Comparison of ENCODE assay signal across 2 cellular contexts in genomic region chr15:82812994-82813393, GRCh38.
TF ChIP-seq lines count a peak whose summit lies in the region.

No MANE protein-coding gene starts in this region.

TF ChIP-seq in GM23338, 12 proteins besides CTCF, POLR2A, EP300 and RAD21:
- TF ChIP-seq NANOG (IDR thresholded peaks at IDR 0.05; ENCODE audit: borderline replicate concordance): no peak
- TF ChIP-seq POLR2AphosphoS5 (IDR thresholded peaks at IDR 0.05; ENCODE audit: low read depth): no peak
- TF ChIP-seq ZNF114 (CRISPR knock-in tag; IDR thresholded peaks at IDR 0.05): no peak
- no peak for TF ChIP-seq REST (IDR thresholded peaks at IDR 0.05; ENCODE audit: unreplicated experiment)
- no peak for TF ChIP-seq JUNB (IDR thresholded peaks at IDR 0.05; ENCODE audit: unreplicated experiment)
- TF ChIP-seq ETS1 (IDR thresholded peaks at IDR 0.05): no peak
- TF ChIP-seq ZNF331 (CRISPR knock-in tag; IDR thresholded peaks at IDR 0.05; ENCODE audit: low read depth): no peak
- no peak for TF ChIP-seq EZH2phosphoT487 (IDR thresholded peaks at IDR 0.05; ENCODE audit: unreplicated experiment)
- no peak for TF ChIP-seq STAT1 (IDR thresholded peaks at IDR 0.05; ENCODE audit: unreplicated experiment)
- TF ChIP-seq EZH2 (IDR thresholded peaks at IDR 0.05; ENCODE audit: low read depth, unreplicated experiment): no peak
- TF ChIP-seq CREB1 (CRISPR knock-in tag; IDR thresholded peaks at IDR 0.05; ENCODE audit: low read depth): no peak
- TF ChIP-seq, protein P1, sequence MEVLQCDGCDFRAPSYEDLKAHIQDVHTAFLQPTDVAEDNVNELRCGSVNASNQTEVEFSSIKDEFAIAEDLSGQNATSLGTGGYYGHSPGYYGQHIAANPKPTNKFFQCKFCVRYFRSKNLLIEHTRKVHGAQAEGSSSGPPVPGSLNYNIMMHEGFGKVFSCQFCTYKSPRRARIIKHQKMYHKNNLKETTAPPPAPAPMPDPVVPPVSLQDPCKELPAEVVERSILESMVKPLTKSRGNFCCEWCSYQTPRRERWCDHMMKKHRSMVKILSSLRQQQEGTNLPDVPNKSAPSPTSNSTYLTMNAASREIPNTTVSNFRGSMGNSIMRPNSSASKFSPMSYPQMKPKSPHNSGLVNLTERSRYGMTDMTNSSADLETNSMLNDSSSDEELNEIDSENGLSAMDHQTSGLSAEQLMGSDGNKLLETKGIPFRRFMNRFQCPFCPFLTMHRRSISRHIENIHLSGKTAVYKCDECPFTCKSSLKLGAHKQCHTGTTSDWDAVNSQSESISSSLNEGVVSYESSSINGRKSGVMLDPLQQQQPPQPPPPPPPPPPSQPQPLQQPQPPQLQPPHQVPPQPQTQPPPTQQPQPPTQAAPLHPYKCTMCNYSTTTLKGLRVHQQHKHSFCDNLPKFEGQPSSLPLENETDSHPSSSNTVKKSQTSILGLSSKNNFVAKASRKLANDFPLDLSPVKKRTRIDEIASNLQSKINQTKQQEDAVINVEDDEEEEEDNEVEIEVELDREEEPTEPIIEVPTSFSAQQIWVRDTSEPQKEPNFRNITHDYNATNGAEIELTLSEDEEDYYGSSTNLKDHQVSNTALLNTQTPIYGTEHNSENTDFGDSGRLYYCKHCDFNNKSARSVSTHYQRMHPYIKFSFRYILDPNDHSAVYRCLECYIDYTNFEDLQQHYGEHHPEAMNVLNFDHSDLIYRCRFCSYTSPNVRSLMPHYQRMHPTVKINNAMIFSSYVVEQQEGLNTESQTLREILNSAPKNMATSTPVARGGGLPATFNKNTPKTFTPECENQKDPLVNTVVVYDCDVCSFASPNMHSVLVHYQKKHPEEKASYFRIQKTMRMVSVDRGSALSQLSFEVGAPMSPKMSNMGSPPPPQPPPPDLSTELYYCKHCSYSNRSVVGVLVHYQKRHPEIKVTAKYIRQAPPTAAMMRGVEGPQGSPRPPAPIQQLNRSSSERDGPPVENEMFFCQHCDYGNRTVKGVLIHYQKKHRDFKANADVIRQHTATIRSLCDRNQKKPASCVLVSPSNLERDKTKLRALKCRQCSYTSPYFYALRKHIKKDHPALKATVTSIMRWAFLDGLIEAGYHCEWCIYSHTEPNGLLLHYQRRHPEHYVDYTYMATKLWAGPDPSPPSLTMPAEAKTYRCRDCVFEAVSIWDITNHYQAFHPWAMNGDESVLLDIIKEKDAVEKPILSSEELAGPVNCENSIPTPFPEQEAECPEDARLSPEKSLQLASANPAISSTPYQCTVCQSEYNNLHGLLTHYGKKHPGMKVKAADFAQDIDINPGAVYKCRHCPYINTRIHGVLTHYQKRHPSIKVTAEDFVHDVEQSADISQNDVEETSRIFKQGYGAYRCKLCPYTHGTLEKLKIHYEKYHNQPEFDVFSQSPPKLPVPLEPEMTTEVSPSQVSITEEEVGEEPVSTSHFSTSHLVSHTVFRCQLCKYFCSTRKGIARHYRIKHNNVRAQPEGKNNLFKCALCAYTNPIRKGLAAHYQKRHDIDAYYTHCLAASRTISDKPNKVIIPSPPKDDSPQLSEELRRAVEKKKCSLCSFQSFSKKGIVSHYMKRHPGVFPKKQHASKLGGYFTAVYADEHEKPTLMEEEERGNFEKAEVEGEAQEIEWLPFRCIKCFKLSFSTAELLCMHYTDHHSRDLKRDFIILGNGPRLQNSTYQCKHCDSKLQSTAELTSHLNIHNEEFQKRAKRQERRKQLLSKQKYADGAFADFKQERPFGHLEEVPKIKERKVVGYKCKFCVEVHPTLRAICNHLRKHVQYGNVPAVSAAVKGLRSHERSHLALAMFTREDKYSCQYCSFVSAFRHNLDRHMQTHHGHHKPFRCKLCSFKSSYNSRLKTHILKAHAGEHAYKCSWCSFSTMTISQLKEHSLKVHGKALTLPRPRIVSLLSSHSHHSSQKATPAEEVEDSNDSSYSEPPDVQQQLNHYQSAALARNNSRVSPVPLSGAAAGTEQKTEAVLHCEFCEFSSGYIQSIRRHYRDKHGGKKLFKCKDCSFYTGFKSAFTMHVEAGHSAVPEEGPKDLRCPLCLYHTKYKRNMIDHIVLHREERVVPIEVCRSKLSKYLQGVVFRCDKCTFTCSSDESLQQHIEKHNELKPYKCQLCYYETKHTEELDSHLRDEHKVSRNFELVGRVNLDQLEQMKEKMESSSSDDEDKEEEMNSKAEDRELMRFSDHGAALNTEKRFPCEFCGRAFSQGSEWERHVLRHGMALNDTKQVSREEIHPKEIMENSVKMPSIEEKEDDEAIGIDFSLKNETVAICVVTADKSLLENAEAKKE (CRISPR knock-in tag; IDR thresholded peaks at IDR 0.05): no peak

TF ChIP-seq in K562, 482 proteins besides CTCF, POLR2A, EP300 and RAD21:
- TF ChIP-seq TFE3 (CRISPR knock-in tag; IDR thresholded peaks at IDR 0.05) (no peak), RFX1 (IDR thresholded peaks at IDR 0.05) (peak; percentile 90), CHD4 (IDR thresholded peaks at IDR 0.05; ENCODE audit: insufficient read depth, insufficient replicate concordance, low read depth, low read length, poor library complexity, severe bottlenecking) (no peak), GMEB1 (CRISPR knock-in tag; IDR thresholded peaks at IDR 0.05) (no peak), BDP1 (IDR thresholded peaks at IDR 0.05; ENCODE audit: insufficient read depth, insufficient read length) (no peak), SMAD1 (IDR thresholded peaks at IDR 0.05; ENCODE audit: low read depth, low read length, partially characterized antibody) (no peak), TBP (optimal IDR thresholded peaks at IDR 0.05; ENCODE audit: low read depth, low read length) (no peak), ZNF23 (CRISPR knock-in tag; IDR thresholded peaks at IDR 0.05) (no peak), STAT6 (CRISPR knock-in tag; IDR thresholded peaks at IDR 0.05) (no peak)
